13 cellular contexts compared by ENCODE assay signal in genomic region chr12:52249511-52250047, GRCh38. TPM values are rescaled to one million over a fixed set of nuclear protein-coding genes. Genes with fewer than 3 reads are reported as not detected.
A peak's percentile ranks its signal among the peaks of the same experiment; 100 is the strongest.
DNase-seq lines count a peak whose midpoint lies in the region; ATAC-seq and TF ChIP-seq lines count a peak whose summit lies in the region.
"Had no signal": no experiment of that assay in that cellular context is flagged by ENCODE, and none has a peak within 500 bp of the region (broad histone marks: within the 10 kb centered on the region; RNA-seq: fewer than 3 reads in every experiment).

No MANE protein-coding gene starts in this region.

- in situ Hi-C loops in IMR-90 (cut with MboI; ENCODE audit: low sequenced_read_pairs) = no loop called here
- in situ Hi-C loops in brain microvascular endothelial cell (cut with HindIII; ENCODE audit: low pct_ligation_motif_present, low sequenced_read_pairs) = no loop called here

- intact Hi-C loops in Caco-2 (cut with micrococcal nuclease; ENCODE audit: unreplicated experiment) (no loop called here), IMR-90 (cut with micrococcal nuclease) (no loop called here)

- no peaks in the 10 kb centered on the region for H3K9me3 Mint-ChIP-seq in Caco-2 (ENCODE audit: unreplicated experiment)
- H3K9me3 Mint-ChIP-seq in osteocyte (ENCODE audit: unreplicated experiment) = no peaks in the 10 kb centered on the region
- H3K9me3 Mint-ChIP-seq: activated T-cell treated with anti-CD3 and anti-CD28 coated beads, Interleukin-2, amount 50 U/mL, for 72 hours; memory B cell had no signal

- peak overlapping the region; percentile 13 for H2AK9ac ChIP-seq in IMR-90 (replicated peaks; ENCODE audit: low read depth, low read length, poor library complexity)

- H3K4ac ChIP-seq in IMR-90 (ENCODE audit: low read depth, low read length) = peak overlapping the region; percentile 19; the same call in 1 of the 2 replicates

- H3K9ac ChIP-seq in IMR-90 (ENCODE audit: low read depth, low read length) = no peak overlapping the region

- no TSS peak for BruUV-seq in Caco-2 (replicated peaks; lab: Mats Ljungman, UMichigan)
- no TSS peak for BruUV-seq in IMR-90 (replicated peaks; lab: Mats Ljungman, UMichigan)

- H3K36me3 ChIP-seq in Caco-2 (ENCODE audit: control insufficient read depth, insufficient read depth, low read length) (no peaks in the 10 kb centered on the region), IMR-90 (ENCODE audit: control insufficient read depth, insufficient read depth, low read length) (no peaks in the 10 kb centered on the region), brain microvascular endothelial cell (replicated peaks) (no peaks in the 10 kb centered on the region)

- no peak for TF ChIP-seq POLR2A in IMR-90 (IDR thresholded peaks at IDR 0.05; ENCODE audit: low read depth, low read length)

- no peak for ATAC-seq in IMR-90 (ENCODE audit: low read depth)
- no peak for ATAC-seq in GM18858 (IDR thresholded peaks at IDR 0.05; ENCODE audit: unreplicated experiment)
- ATAC-seq: activated T-cell treated with anti-CD3 and anti-CD28 coated beads, Interleukin-2, amount 50 U/mL, for 72 hours had no signal

- peaks cover 9% of the 10 kb centered on the region for H3K9me1 ChIP-seq in IMR-90 (ENCODE audit: insufficient read depth, low read length)

- H3K23ac ChIP-seq in IMR-90 (ENCODE audit: low read depth, low read length) = no peak overlapping the region

- H2AFZ ChIP-seq in IMR-90 (replicated peaks; ENCODE audit: low read length, poor library complexity) = no peak overlapping the region

- peaks cover 6% of the 10 kb centered on the region for H3K36me3 Mint-ChIP-seq in Caco-2 (ENCODE audit: insufficient read depth, unreplicated experiment)
- H3K36me3 Mint-ChIP-seq in osteocyte (ENCODE audit: unreplicated experiment) = no peaks in the 10 kb centered on the region
- H3K36me3 Mint-ChIP-seq: memory B cell had no signal

- H3K4me1 Mint-ChIP-seq in Caco-2 (ENCODE audit: low read depth, unreplicated experiment) (peaks cover 22% of the 10 kb centered on the region), osteocyte (ENCODE audit: unreplicated experiment) (peaks cover 53% of the 10 kb centered on the region)

- H3K56ac ChIP-seq in IMR-90 (ENCODE audit: extremely low read depth, insufficient read depth, low read length) = no peak overlapping the region

- H3K4me2 ChIP-seq in IMR-90 (ENCODE audit: low read depth, low read length) = no peak overlapping the region

- H3K4me1 ChIP-seq in Caco-2 (peaks cover 12% of the 10 kb centered on the region), IMR-90 (ENCODE audit: control insufficient read depth, insufficient read depth, low read length) (peaks cover 13% of the 10 kb centered on the region)

- DNase-seq in Caco-2 = no peak
- DNase-seq in IMR-90 = no peak
- no peak for DNase-seq in coronary artery (ENCODE audit: low spot score)
- DNase-seq in osteocyte (ENCODE audit: extremely low spot score, unreplicated experiment) = no peak
- DNase-seq in brain microvascular endothelial cell = no peak
- DNase-seq in OCI-M2 (lab: John Stamatoyannopoulos, UW; ENCODE audit: unreplicated experiment) = no peak
- DNase-seq: activated CD4-positive, CD25-positive, alpha-beta regulatory T cell; activated T-cell treated with anti-CD3 and anti-CD28 coated beads, Interleukin-2, amount 50 U/mL, for 72 hours; EL had no signal

- no peak overlapping the region for H3K14ac ChIP-seq in IMR-90 (replicated peaks; ENCODE audit: low read depth, low read length)

- H3K4me3 ChIP-seq in Caco-2 (ENCODE audit: low read depth, low read length) (no peak overlapping the region), IMR-90 (ENCODE audit: insufficient read depth, low read depth, low read length) (no peak overlapping the region), coronary artery (peak overlapping the region; percentile 39), brain microvascular endothelial cell (ENCODE audit: low read depth, low read length) (no peak overlapping the region)

- peaks cover 2% of the 10 kb centered on the region for H3K27me3 Mint-ChIP-seq in Caco-2 (ENCODE audit: insufficient read depth, unreplicated experiment)
- no peaks in the 10 kb centered on the region for H3K27me3 Mint-ChIP-seq in osteocyte (ENCODE audit: unreplicated experiment)

- H3K4me3 Mint-ChIP-seq in Caco-2 (ENCODE audit: unreplicated experiment) (no peak overlapping the region), osteocyte (ENCODE audit: unreplicated experiment) (no peak overlapping the region)
- H3K4me3 Mint-ChIP-seq: activated T-cell treated with anti-CD3 and anti-CD28 coated beads, Interleukin-2, amount 50 U/mL, for 72 hours; memory B cell had no signal

- H4K8ac ChIP-seq in IMR-90 (ENCODE audit: low read depth in 2 of 2, low read length in 2 of 2) = no peak overlapping the region

- dilution Hi-C loops in IMR-90 (cut with HindIII; ENCODE audit: low sequenced_read_pairs, unreplicated experiment) = no loop called here

- H3K27ac ChIP-seq in IMR-90 (ENCODE audit: insufficient read depth, low read length) (no peak overlapping the region), coronary artery (peak overlapping the region; percentile 78 to 84), brain microvascular endothelial cell (no peak overlapping the region)

- H3K79me1 ChIP-seq in IMR-90 (ENCODE audit: low read depth in 1 of 2, low read length in 2 of 2) = no peaks in the 10 kb centered on the region

- H3K27ac Mint-ChIP-seq in Caco-2 (ENCODE audit: unreplicated experiment) = peak overlapping the region; percentile 65
- peak overlapping the region; percentile 59 for H3K27ac Mint-ChIP-seq in osteocyte (ENCODE audit: unreplicated experiment)
- H3K27ac Mint-ChIP-seq: activated T-cell treated with anti-CD3 and anti-CD28 coated beads, Interleukin-2, amount 50 U/mL, for 72 hours; memory B cell had no signal

- CTCF ChIA-PET in Caco-2 (lab: Charles Lee) (no interaction called here), IMR-90 (lab: Yijun Ruan, JAX) (no interaction called here)

- H4K20me1 ChIP-seq in IMR-90 (ENCODE audit: insufficient read depth, low read length) = no peaks in the 10 kb centered on the region

- H3K18ac ChIP-seq in IMR-90 (ENCODE audit: low read depth, low read length) = no peak overlapping the region

- no peak overlapping the region for H2BK5ac ChIP-seq in IMR-90 (ENCODE audit: low read depth, low read length, poor library complexity, severe bottlenecking)

- H2BK15ac ChIP-seq in IMR-90 (ENCODE audit: low read depth, low read length) = no peak overlapping the region

- no peak overlapping the region for H4K91ac ChIP-seq in IMR-90 (ENCODE audit: insufficient read depth, low read depth, low read length)

- H3K9me3 ChIP-seq in Caco-2 = no peaks in the 10 kb centered on the region
- no peaks in the 10 kb centered on the region for H3K9me3 ChIP-seq in IMR-90 (ENCODE audit: control insufficient read depth, insufficient read depth, low read length)

- no CpG with 5 or more reads among the region's 2 CpGs for WGBS in IMR-90 (ENCODE audit: extremely low coverage in 2 of 2, insufficient read length in 1 of 2), 2 experiments

- TF ChIP-seq CTCF in Caco-2 (IDR thresholded peaks at IDR 0.05; ENCODE audit: insufficient read depth in 1 of 2, low read depth in 1 of 2, low read length in 1 of 2, severe bottlenecking in 1 of 2, unreplicated experiment in 1 of 2) = no peak
- TF ChIP-seq CTCF in IMR-90 (conservative IDR thresholded peaks at IDR 0.05; ENCODE audit: low read depth, low read length) = no peak
- TF ChIP-seq CTCF in coronary artery (IDR thresholded peaks at IDR 0.05) = no peak
- no peak for TF ChIP-seq CTCF in osteocyte (IDR thresholded peaks at IDR 0.05)
- no peak for TF ChIP-seq CTCF in brain microvascular endothelial cell (IDR thresholded peaks at IDR 0.05; ENCODE audit: low read depth, low read length, missing control alignments)

- no peak overlapping the region for H2AK5ac ChIP-seq in IMR-90 (ENCODE audit: low read depth, low read length)

- no peak overlapping the region for H2BK120ac ChIP-seq in IMR-90 (ENCODE audit: low read depth, low read length)

- TF ChIP-seq RAD21 in IMR-90 (IDR thresholded peaks at IDR 0.05; ENCODE audit: low read length) = no peak

- POLR2A ChIA-PET in Caco-2 (lab: Charles Lee) (no interaction called here), IMR-90 (lab: Charles Lee; ENCODE audit: unreplicated experiment) (no interaction called here)

- H3K27me3 ChIP-seq in Caco-2 (replicated peaks; ENCODE audit: control insufficient read depth, insufficient read depth, low read length) (no peaks in the 10 kb centered on the region), IMR-90 (ENCODE audit: control insufficient read depth, insufficient read depth, low read length) (no peaks in the 10 kb centered on the region; the same call in 1 of the 2 replicates), brain microvascular endothelial cell (replicated peaks) (no peaks in the 10 kb centered on the region)

- H4K5ac ChIP-seq in IMR-90 (ENCODE audit: low read depth, low read length) = no peak overlapping the region

- H2BK20ac ChIP-seq in IMR-90 (ENCODE audit: low read depth, low read length) = no peak overlapping the region

TF ChIP-seq in IMR-90, 13 proteins besides CTCF, POLR2A, EP300 and RAD21 (continues in another document):
- no peak for TF ChIP-seq RCOR1 (IDR thresholded peaks at IDR 0.05; ENCODE audit: insufficient replicate concordance, low read length)

RNA-seq across cellular contexts. Expression of gene KRT7, which starts 16.5 kb away (rescaled TPM):
- total RNA-seq in Caco-2 (2022) (13.9 and 19.9 TPM in 2 replicates), IMR-90 (2012; rRNA removed) (0.54 and 1.4 TPM in 2 replicates), osteocyte (168 and 178 TPM in 2 replicates)
- 1.4 and 1.7 TPM in 2 replicates for polyA plus RNA-seq in IMR-90 (2012; rRNA removed)
- 2.5 and 3.4 TPM in 2 replicates for polyA plus RNA-seq in IMR-90 (2012; cell fraction: cytosol; rRNA removed)
- 0.60 and 1.7 TPM in 2 replicates for polyA plus RNA-seq in IMR-90 (2012; cell fraction: nucleus; rRNA removed; ENCODE audit: low replicate concordance)

RNA-seq across cellular contexts. Expression of gene KRT86, which starts 24.9 kb away (rescaled TPM):
- total RNA-seq in Caco-2 (2022) (not detected in 2 replicates), IMR-90 (2012; rRNA removed) (not detected in 2 replicates), osteocyte (0.24 TPM in 2 replicates)
- 0.06 TPM in 1 of 2 replicates, not detected in the other for polyA plus RNA-seq in IMR-90 (2012; rRNA removed)
- 0.01 TPM in 1 of 2 replicates, not detected in the other for polyA plus RNA-seq in IMR-90 (2012; cell fraction: cytosol; rRNA removed)
- 0.03 TPM in 1 of 2 replicates, not detected in the other for polyA plus RNA-seq in IMR-90 (2012; cell fraction: nucleus; rRNA removed; ENCODE audit: low replicate concordance)

RNA-seq across cellular contexts. Expression of gene KRT81, which starts 41.8 kb away (rescaled TPM):
- total RNA-seq in Caco-2 (2022) (0.28 and 0.45 TPM in 2 replicates), IMR-90 (2012; rRNA removed) (under 0.01 TPM in 2 replicates), osteocyte (0.50 and 0.83 TPM in 2 replicates)
- 0.05 and 0.29 TPM in 2 replicates for polyA plus RNA-seq in IMR-90 (2012; rRNA removed)
- polyA plus RNA-seq in IMR-90 (2012; cell fraction: cytosol; rRNA removed) = 0.17 and 0.21 TPM in 2 replicates
- polyA plus RNA-seq in IMR-90 (2012; cell fraction: nucleus; rRNA removed; ENCODE audit: low replicate concordance) = 0.09 and 0.13 TPM in 2 replicates
- total RNA-seq: activated T-cell treated with anti-CD3 and anti-CD28 coated beads, Interleukin-2, amount 50 U/mL, for 72 hours; HT-29; ureter had no signal

RNA-seq across cellular contexts. Expression of gene KRT80, which starts 57.8 kb away (rescaled TPM):
- total RNA-seq in Caco-2 (2022) (0.26 and 0.29 TPM in 2 replicates), IMR-90 (2012; rRNA removed) (0.54 and 0.56 TPM in 2 replicates), osteocyte (9.2 and 9.9 TPM in 2 replicates)
- 3.4 TPM in 2 replicates for polyA plus RNA-seq in IMR-90 (2012; rRNA removed)
- polyA plus RNA-seq in IMR-90 (2012; cell fraction: cytosol; rRNA removed) = 1.2 and 2.4 TPM in 2 replicates
- 14.7 and 18.0 TPM in 2 replicates for polyA plus RNA-seq in IMR-90 (2012; cell fraction: nucleus; rRNA removed; ENCODE audit: low replicate concordance)
- total RNA-seq: activated T-cell treated with anti-CD3 and anti-CD28 coated beads, Interleukin-2, amount 50 U/mL, for 72 hours had no signal

Comparison
In these comparisons a context has a peak if more than half of its experiments do, and no peak if none do; other contexts are left out.
1. H3K27ac ChIP-seq: peak in coronary artery (2 of 2); none in IMR-90 (single experiment) and brain microvascular endothelial cell (single experiment).